In genomic region chr1:46301406-46302090, GRCh38 we compare ENCODE assay signal across 1 cellular context.
TF ChIP-seq lines count a peak whose summit lies in the region.

No MANE protein-coding gene starts in this region.

TF ChIP-seq in HepG2, 621 proteins besides CTCF, POLR2A, EP300 and RAD21 (continued from another document and continues in another):
- TF ChIP-seq, protein P1, sequence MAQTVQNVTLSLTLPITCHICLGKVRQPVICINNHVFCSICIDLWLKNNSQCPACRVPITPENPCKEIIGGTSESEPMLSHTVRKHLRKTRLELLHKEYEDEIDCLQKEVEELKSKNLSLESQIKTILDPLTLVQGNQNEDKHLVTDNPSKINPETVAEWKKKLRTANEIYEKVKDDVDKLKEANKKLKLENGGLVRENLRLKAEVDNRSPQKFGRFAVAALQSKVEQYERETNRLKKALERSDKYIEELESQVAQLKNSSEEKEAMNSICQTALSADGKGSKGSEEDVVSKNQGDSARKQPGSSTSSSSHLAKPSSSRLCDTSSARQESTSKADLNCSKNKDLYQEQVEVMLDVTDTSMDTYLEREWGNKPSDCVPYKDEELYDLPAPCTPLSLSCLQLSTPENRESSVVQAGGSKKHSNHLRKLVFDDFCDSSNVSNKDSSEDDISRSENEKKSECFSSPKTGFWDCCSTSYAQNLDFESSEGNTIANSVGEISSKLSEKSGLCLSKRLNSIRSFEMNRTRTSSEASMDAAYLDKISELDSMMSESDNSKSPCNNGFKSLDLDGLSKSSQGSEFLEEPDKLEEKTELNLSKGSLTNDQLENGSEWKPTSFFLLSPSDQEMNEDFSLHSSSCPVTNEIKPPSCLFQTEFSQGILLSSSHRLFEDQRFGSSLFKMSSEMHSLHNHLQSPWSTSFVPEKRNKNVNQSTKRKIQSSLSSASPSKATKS (CRISPR knock-in tag; IDR thresholded peaks at IDR 0.05), result no peak
- TF ChIP-seq MYPOP (CRISPR knock-in tag; IDR thresholded peaks at IDR 0.05), result no peak
- TF ChIP-seq IRX3 (CRISPR knock-in tag; IDR thresholded peaks at IDR 0.05; ENCODE audit: borderline replicate concordance, low read depth), result no peak; the same call in 1 of the 2 replicates
- TF ChIP-seq, protein P2, sequence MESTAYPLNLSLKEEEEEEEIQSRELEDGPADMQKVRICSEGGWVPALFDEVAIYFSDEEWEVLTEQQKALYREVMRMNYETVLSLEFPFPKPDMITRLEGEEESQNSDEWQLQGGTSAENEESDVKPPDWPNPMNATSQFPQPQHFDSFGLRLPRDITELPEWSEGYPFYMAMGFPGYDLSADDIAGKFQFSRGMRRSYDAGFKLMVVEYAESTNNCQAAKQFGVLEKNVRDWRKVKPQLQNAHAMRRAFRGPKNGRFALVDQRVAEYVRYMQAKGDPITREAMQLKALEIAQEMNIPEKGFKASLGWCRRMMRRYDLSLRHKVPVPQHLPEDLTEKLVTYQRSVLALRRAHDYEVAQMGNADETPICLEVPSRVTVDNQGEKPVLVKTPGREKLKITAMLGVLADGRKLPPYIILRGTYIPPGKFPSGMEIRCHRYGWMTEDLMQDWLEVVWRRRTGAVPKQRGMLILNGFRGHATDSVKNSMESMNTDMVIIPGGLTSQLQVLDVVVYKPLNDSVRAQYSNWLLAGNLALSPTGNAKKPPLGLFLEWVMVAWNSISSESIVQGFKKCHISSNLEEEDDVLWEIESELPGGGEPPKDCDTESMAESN (CRISPR knock-in tag; conservative IDR thresholded peaks at IDR 0.05), result peak; percentile 49
- TF ChIP-seq XRCC5 (optimal IDR thresholded peaks at IDR 0.05; ENCODE audit: low read length), result no peak
- TF ChIP-seq, protein P3, sequence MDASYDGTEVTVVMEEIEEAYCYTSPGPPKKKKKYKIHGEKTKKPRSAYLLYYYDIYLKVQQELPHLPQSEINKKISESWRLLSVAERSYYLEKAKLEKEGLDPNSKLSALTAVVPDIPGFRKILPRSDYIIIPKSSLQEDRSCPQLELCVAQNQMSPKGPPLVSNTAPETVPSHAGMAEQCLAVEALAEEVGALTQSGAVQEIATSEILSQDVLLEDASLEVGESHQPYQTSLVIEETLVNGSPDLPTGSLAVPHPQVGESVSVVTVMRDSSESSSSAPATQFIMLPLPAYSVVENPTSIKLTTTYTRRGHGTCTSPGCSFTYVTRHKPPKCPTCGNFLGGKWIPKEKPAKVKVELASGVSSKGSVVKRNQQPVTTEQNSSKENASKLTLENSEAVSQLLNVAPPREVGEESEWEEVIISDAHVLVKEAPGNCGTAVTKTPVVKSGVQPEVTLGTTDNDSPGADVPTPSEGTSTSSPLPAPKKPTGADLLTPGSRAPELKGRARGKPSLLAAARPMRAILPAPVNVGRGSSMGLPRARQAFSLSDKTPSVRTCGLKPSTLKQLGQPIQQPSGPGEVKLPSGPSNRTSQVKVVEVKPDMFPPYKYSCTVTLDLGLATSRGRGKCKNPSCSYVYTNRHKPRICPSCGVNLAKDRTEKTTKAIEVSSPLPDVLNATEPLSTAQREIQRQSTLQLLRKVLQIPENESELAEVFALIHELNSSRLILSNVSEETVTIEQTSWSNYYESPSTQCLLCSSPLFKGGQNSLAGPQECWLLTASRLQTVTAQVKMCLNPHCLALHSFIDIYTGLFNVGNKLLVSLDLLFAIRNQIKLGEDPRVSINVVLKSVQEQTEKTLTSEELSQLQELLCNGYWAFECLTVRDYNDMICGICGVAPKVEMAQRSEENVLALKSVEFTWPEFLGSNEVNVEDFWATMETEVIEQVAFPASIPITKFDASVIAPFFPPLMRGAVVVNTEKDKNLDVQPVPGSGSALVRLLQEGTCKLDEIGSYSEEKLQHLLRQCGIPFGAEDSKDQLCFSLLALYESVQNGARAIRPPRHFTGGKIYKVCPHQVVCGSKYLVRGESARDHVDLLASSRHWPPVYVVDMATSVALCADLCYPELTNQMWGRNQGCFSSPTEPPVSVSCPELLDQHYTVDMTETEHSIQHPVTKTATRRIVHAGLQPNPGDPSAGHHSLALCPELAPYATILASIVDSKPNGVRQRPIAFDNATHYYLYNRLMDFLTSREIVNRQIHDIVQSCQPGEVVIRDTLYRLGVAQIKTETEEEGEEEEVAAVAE (CRISPR knock-in tag; IDR thresholded peaks at IDR 0.05; ENCODE audit: borderline replicate concordance), result no peak
- TF ChIP-seq ZNF225 (CRISPR knock-in tag; IDR thresholded peaks at IDR 0.05), result no peak; the same call in 1 of the 2 replicates
- no peak for TF ChIP-seq GFI1 (CRISPR knock-in tag; IDR thresholded peaks at IDR 0.05; ENCODE audit: borderline replicate concordance)
- no peak; the same call in 1 of the 2 replicates for TF ChIP-seq TOPORS (CRISPR knock-in tag; IDR thresholded peaks at IDR 0.05)
- TF ChIP-seq ZNF232 (CRISPR knock-in tag; IDR thresholded peaks at IDR 0.05; ENCODE audit: borderline replicate concordance), result peak; percentile 13; the same call in 1 of the 2 replicates
- peak; percentile 91 for TF ChIP-seq LCORL (IDR thresholded peaks at IDR 0.05)
- TF ChIP-seq LCORL (CRISPR knock-in tag; IDR thresholded peaks at IDR 0.05), result no peak
- TF ChIP-seq, protein P4, sequence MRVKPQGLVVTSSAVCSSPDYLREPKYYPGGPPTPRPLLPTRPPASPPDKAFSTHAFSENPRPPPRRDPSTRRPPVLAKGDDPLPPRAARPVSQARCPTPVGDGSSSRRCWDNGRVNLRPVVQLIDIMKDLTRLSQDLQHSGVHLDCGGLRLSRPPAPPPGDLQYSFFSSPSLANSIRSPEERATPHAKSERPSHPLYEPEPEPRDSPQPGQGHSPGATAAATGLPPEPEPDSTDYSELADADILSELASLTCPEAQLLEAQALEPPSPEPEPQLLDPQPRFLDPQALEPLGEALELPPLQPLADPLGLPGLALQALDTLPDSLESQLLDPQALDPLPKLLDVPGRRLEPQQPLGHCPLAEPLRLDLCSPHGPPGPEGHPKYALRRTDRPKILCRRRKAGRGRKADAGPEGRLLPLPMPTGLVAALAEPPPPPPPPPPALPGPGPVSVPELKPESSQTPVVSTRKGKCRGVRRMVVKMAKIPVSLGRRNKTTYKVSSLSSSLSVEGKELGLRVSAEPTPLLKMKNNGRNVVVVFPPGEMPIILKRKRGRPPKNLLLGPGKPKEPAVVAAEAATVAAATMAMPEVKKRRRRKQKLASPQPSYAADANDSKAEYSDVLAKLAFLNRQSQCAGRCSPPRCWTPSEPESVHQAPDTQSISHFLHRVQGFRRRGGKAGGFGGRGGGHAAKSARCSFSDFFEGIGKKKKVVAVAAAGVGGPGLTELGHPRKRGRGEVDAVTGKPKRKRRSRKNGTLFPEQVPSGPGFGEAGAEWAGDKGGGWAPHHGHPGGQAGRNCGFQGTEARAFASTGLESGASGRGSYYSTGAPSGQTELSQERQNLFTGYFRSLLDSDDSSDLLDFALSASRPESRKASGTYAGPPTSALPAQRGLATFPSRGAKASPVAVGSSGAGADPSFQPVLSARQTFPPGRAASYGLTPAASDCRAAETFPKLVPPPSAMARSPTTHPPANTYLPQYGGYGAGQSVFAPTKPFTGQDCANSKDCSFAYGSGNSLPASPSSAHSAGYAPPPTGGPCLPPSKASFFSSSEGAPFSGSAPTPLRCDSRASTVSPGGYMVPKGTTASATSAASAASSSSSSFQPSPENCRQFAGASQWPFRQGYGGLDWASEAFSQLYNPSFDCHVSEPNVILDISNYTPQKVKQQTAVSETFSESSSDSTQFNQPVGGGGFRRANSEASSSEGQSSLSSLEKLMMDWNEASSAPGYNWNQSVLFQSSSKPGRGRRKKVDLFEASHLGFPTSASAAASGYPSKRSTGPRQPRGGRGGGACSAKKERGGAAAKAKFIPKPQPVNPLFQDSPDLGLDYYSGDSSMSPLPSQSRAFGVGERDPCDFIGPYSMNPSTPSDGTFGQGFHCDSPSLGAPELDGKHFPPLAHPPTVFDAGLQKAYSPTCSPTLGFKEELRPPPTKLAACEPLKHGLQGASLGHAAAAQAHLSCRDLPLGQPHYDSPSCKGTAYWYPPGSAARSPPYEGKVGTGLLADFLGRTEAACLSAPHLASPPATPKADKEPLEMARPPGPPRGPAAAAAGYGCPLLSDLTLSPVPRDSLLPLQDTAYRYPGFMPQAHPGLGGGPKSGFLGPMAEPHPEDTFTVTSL (CRISPR knock-in tag; IDR thresholded peaks at IDR 0.05; ENCODE audit: borderline replicate concordance), result no peak; the same call in 1 of the 2 replicates
- TF ChIP-seq, protein P5, sequence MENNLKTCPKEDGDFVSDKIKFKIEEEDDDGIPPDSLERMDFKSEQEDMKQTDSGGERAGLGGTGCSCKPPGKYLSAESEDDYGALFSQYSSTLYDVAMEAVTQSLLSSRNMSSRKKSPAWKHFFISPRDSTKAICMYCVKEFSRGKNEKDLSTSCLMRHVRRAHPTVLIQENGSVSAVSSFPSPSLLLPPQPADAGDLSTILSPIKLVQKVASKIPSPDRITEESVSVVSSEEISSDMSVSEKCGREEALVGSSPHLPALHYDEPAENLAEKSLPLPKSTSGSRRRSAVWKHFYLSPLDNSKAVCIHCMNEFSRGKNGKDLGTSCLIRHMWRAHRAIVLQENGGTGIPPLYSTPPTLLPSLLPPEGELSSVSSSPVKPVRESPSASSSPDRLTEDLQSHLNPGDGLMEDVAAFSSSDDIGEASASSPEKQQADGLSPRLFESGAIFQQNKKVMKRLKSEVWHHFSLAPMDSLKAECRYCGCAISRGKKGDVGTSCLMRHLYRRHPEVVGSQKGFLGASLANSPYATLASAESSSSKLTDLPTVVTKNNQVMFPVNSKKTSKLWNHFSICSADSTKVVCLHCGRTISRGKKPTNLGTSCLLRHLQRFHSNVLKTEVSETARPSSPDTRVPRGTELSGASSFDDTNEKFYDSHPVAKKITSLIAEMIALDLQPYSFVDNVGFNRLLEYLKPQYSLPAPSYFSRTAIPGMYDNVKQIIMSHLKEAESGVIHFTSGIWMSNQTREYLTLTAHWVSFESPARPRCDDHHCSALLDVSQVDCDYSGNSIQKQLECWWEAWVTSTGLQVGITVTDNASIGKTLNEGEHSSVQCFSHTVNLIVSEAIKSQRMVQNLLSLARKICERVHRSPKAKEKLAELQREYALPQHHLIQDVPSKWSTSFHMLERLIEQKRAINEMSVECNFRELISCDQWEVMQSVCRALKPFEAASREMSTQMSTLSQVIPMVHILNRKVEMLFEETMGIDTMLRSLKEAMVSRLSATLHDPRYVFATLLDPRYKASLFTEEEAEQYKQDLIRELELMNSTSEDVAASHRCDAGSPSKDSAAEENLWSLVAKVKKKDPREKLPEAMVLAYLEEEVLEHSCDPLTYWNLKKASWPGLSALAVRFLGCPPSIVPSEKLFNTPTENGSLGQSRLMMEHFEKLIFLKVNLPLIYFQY (CRISPR knock-in tag; IDR thresholded peaks at IDR 0.05; ENCODE audit: borderline replicate concordance), result no peak
- TF ChIP-seq ZNF670 (CRISPR knock-in tag; IDR thresholded peaks at IDR 0.05; ENCODE audit: borderline replicate concordance), result peak; percentile 21; the same call in 1 of the 2 replicates
- peak; percentile 58 for TF ChIP-seq ZMAT3 (CRISPR knock-in tag; conservative IDR thresholded peaks at IDR 0.05)
- peak; percentile 72; the same call in 1 of the 2 replicates for TF ChIP-seq SPEN (CRISPR knock-in tag; IDR thresholded peaks at IDR 0.05; ENCODE audit: low read depth)
- 0 out of 2 replicates have a peak, but pooled peaks have one; percentile 38 for TF ChIP-seq MEF2D (CRISPR knock-in tag; IDR thresholded peaks at IDR 0.05)
- TF ChIP-seq ZNF556 (CRISPR knock-in tag; IDR thresholded peaks at IDR 0.05; ENCODE audit: borderline replicate concordance), result no peak
- TF ChIP-seq HNRNPL (IDR thresholded peaks at IDR 0.05; ENCODE audit: low read depth, low read length), result 0 out of 2 replicates have a peak, but pooled peaks have one; percentile 16
- TF ChIP-seq, protein P6, sequence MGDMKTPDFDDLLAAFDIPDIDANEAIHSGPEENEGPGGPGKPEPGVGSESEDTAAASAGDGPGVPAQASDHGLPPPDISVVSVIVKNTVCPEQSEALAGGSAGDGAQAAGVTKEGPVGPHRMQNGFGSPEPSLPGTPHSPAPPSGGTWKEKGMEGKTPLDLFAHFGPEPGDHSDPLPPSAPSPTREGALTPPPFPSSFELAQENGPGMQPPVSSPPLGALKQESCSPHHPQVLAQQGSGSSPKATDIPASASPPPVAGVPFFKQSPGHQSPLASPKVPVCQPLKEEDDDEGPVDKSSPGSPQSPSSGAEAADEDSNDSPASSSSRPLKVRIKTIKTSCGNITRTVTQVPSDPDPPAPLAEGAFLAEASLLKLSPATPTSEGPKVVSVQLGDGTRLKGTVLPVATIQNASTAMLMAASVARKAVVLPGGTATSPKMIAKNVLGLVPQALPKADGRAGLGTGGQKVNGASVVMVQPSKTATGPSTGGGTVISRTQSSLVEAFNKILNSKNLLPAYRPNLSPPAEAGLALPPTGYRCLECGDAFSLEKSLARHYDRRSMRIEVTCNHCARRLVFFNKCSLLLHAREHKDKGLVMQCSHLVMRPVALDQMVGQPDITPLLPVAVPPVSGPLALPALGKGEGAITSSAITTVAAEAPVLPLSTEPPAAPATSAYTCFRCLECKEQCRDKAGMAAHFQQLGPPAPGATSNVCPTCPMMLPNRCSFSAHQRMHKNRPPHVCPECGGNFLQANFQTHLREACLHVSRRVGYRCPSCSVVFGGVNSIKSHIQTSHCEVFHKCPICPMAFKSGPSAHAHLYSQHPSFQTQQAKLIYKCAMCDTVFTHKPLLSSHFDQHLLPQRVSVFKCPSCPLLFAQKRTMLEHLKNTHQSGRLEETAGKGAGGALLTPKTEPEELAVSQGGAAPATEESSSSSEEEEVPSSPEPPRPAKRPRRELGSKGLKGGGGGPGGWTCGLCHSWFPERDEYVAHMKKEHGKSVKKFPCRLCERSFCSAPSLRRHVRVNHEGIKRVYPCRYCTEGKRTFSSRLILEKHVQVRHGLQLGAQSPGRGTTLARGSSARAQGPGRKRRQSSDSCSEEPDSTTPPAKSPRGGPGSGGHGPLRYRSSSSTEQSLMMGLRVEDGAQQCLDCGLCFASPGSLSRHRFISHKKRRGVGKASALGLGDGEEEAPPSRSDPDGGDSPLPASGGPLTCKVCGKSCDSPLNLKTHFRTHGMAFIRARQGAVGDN (CRISPR knock-in tag; IDR thresholded peaks at IDR 0.05), result peak; percentile 77
- TF ChIP-seq ZNF251 (CRISPR knock-in tag; IDR thresholded peaks at IDR 0.05), result no peak
- no peak for TF ChIP-seq ATM (IDR thresholded peaks at IDR 0.05; ENCODE audit: borderline replicate concordance)
- no peak for TF ChIP-seq FOXA1 (IDR thresholded peaks at IDR 0.05)
- no peak for TF ChIP-seq FOXA1 (CRISPR knock-in tag; IDR thresholded peaks at IDR 0.05)
- no peak for TF ChIP-seq ZSCAN21 (CRISPR knock-in tag; IDR thresholded peaks at IDR 0.05; ENCODE audit: borderline replicate concordance)
- peak; percentile 51; the same call in 1 of the 2 replicates for TF ChIP-seq DR1 (CRISPR knock-in tag; IDR thresholded peaks at IDR 0.05)
- TF ChIP-seq ZNF788 (CRISPR knock-in tag; IDR thresholded peaks at IDR 0.05; ENCODE audit: borderline replicate concordance), result peak; percentile 18; the same call in 1 of the 2 replicates
- 0 out of 2 replicates have a peak, but pooled peaks have one; percentile 22 for TF ChIP-seq PAWR (CRISPR knock-in tag; IDR thresholded peaks at IDR 0.05; ENCODE audit: borderline replicate concordance)
- TF ChIP-seq, protein P7, sequence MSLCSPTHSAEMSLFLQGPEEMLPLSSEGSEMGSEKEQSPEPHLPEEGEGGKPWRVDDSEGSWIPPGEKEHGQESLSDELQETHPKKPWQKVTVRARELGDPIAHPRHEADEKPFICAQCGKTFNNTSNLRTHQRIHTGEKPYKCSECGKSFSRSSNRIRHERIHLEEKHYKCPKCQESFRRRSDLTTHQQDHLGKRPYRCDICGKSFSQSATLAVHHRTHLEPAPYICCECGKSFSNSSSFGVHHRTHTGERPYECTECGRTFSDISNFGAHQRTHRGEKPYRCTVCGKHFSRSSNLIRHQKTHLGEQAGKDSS (CRISPR knock-in tag; IDR thresholded peaks at IDR 0.05; ENCODE audit: borderline replicate concordance, low read depth), result peak; percentile 65; the same call in 1 of the 2 replicates
